In genomic region chr1:2584822-2585317, GRCh38 we compare ENCODE assay signal across 1 cellular context.
TF ChIP-seq lines count a peak whose summit lies in the region.

No MANE protein-coding gene starts in this region.

TF ChIP-seq in K562, 482 proteins besides CTCF, POLR2A, EP300 and RAD21:
- TF ChIP-seq FOXA3 (CRISPR knock-in tag; conservative IDR thresholded peaks at IDR 0.05 in 1 of 2, IDR thresholded peaks at IDR 0.05 in 1 of 2) = 0 out of 4 replicates have a peak, but pooled peaks of 1 of the 2 experiments have one; percentile 7
- no peak for TF ChIP-seq RFX5 (IDR thresholded peaks at IDR 0.05; ENCODE audit: low read depth, low read length)
